ENCODE assay signal across 16 cellular contexts in genomic region chr18:45340884-45341283, GRCh38.
DNase-seq lines count a peak whose midpoint lies in the region; ATAC-seq and TF ChIP-seq lines count a peak whose summit lies in the region.
"Had no signal": no experiment of that assay in that cellular context is flagged by ENCODE, and none has a peak within 500 bp of the region (broad histone marks: within the 10 kb centered on the region; RNA-seq: fewer than 3 reads in every experiment).

No MANE protein-coding gene starts in this region.

- ATAC-seq in PC-3 (peak; percentile 57), RWPE2 (ENCODE audit: low read depth) (peak; percentile 73), esophagus mucosa (no peak)
- ATAC-seq: A549, HepG2 had no signal

- H3K79me2 ChIP-seq in PC-3 (ENCODE audit: low read length), result no peaks in the 10 kb centered on the region

- H3K27ac ChIP-seq in PC-3 (ENCODE audit: low read length) (peak overlapping the region; percentile 70), RWPE2 (ENCODE audit: poor library complexity, severe bottlenecking) (peak overlapping the region; percentile 18), epithelial cell of prostate (peak overlapping the region; percentile 6)
- H3K27ac ChIP-seq: A549, C4-2B had no signal

- H3K4me3 ChIP-seq in PC-3 (ENCODE audit: low read length) (no peak overlapping the region), RWPE2 (ENCODE audit: severe bottlenecking) (no peak overlapping the region)
- H3K4me3 ChIP-seq: A549, HAP-1 had no signal

- DNase-seq in PC-3, result peak; percentile 71
- no peak for DNase-seq in RWPE2 (ENCODE audit: low spot score)
- DNase-seq in epithelial cell of prostate (ENCODE audit: low read depth, low spot score), result no peak
- DNase-seq in middle frontal gyrus (ENCODE audit: extremely low spot score, low spot score), result no peak
- no peak for DNase-seq in iPS-NIHi11 (ENCODE audit: low spot score)
- DNase-seq: BE2C; CD4-positive, alpha-beta memory T cell; DMS153; DMS79 treated with DMSO at 0.1 percent for 48 hours; EL; GDM1 had no signal

- no TSS peak for BruUV-seq in PC-3 (replicated peaks; lab: Mats Ljungman, UMichigan)

- no peaks in the 10 kb centered on the region for H3F3A ChIP-seq in PC-3 (ENCODE audit: low read length, unreplicated experiment)

- H3K36me3 ChIP-seq in PC-3 (ENCODE audit: low read depth, low read length) (no peaks in the 10 kb centered on the region), RWPE2 (ENCODE audit: low read depth) (no peaks in the 10 kb centered on the region)
- H3K36me3 ChIP-seq: BE2C, HAP-1 had no signal

- H3K9ac ChIP-seq in PC-3 (ENCODE audit: low read length), result no peak overlapping the region

- no peak overlapping the region for H2AFZ ChIP-seq in PC-3 (ENCODE audit: low read length)

- POLR2A ChIA-PET in PC-3 (lab: Charles Lee; ENCODE audit: unreplicated experiment), result no interaction called here

- TF ChIP-seq CTCF in PC-3 (conservative IDR thresholded peaks at IDR 0.05; ENCODE audit: low read depth, low read length) (no peak), RWPE2 (IDR thresholded peaks at IDR 0.05; ENCODE audit: poor library complexity, severe bottlenecking) (no peak)

- CTCF ChIA-PET in PC-3 (lab: Charles Lee), result interaction anchor here (0.7 kb wide), 1 partner anchor 206 kb away, joined by 4 read pairs; no protein-coding TSS in a partner anchor

- H3K9me2 ChIP-seq in PC-3 (replicated peaks; ENCODE audit: low read length), result no peaks in the 10 kb centered on the region

- H3K27me3 ChIP-seq in PC-3 (ENCODE audit: low read length), result no peaks in the 10 kb centered on the region
- H3K27me3 ChIP-seq in RWPE2 (ENCODE audit: insufficient read depth, poor library complexity, severe bottlenecking), result no peaks in the 10 kb centered on the region
- H3K27me3 ChIP-seq: BE2C had no signal

- H3K4me2 ChIP-seq in PC-3 (ENCODE audit: low read length), result peak overlapping the region; percentile 46; the same call in 1 of the 2 replicates
- H3K4me2 ChIP-seq: A549 had no signal

- H3K9me3 ChIP-seq in PC-3 (ENCODE audit: low read length), result no peaks in the 10 kb centered on the region
- no peaks in the 10 kb centered on the region for H3K9me3 ChIP-seq in RWPE2 (ENCODE audit: severe bottlenecking)
- H3K9me3 ChIP-seq: A549, BE2C, HAP-1 had no signal

- intact Hi-C loops in PC-3 (cut with micrococcal nuclease), result no loop called here

- peaks cover 24% of the 10 kb centered on the region for H3K4me1 ChIP-seq in PC-3 (ENCODE audit: insufficient read depth, low read length)
- H3K4me1 ChIP-seq in RWPE2 (ENCODE audit: insufficient read depth, poor library complexity, severe bottlenecking), result peaks cover 23% of the 10 kb centered on the region
- H3K4me1 ChIP-seq: A549, BE2C, HAP-1 had no signal

- H4K20me1 ChIP-seq in PC-3 (ENCODE audit: low read length), result no peaks in the 10 kb centered on the region

Comparison
In these comparisons a context has a peak if more than half of its experiments do, and no peak if none do; other contexts are left out.
1. H3K27ac ChIP-seq: peak in every context shown above with its lines; median percentile 70 in PC-3; 18 in RWPE2; 6 in epithelial cell of prostate.